Comparison of ENCODE assay signal across 8 cellular contexts in genomic region chr4:13627606-13628301, GRCh38. TPM values are rescaled to one million over a fixed set of nuclear protein-coding genes. Genes with fewer than 3 reads are reported as not detected.
DNase-seq lines count a peak whose midpoint lies in the region; TF ChIP-seq lines count a peak whose summit lies in the region.

BOD1L1 (minus strand) TSS chr4:13627725; CDS start chr4:13627587, 138 bp downstream.

- TF ChIP-seq CTCF in LNCAP (IDR thresholded peaks at IDR 0.05) (peak; percentile 47; the same call in 1 of the 2 replicates), foreskin fibroblast (IDR thresholded peaks at IDR 0.05; ENCODE audit: low read depth, low read length) (peak; percentile 56), neural crest cell (conservative IDR thresholded peaks at IDR 0.05) (peak; percentile 63)

- no peaks in the 10 kb centered on the region for H3K36me3 Mint-ChIP-seq in neural crest cell (ENCODE audit: low read depth)

- H3K4me1 ChIP-seq in stomach smooth muscle (ENCODE audit: control insufficient read depth, insufficient read depth, low read length) = peaks cover 12% of the 10 kb centered on the region

- no peaks in the 10 kb centered on the region for H3K9me3 Mint-ChIP-seq in neural crest cell

- DNase-seq in ELR (ENCODE audit: low read depth) (peak; percentile 89), GOT3 (lab: John Stamatoyannopoulos, UW) (peak; percentile 46), foreskin fibroblast (peak; percentile 89 to 96), neural crest cell (ENCODE audit: low read depth, low spot score) (peak; percentile 74)
- peak; percentile 71 for DNase-seq in activated effector memory CD4-positive, alpha-beta T cell treated with Interleukin-2 at 50 U/mL for 16 hours

- no peaks in the 10 kb centered on the region for H3K9me3 ChIP-seq in stomach smooth muscle (ENCODE audit: control insufficient read depth in 2 of 2, low read length in 2 of 2)

- H3K27ac ChIP-seq in stomach smooth muscle (ENCODE audit: low read length) = peak within 1 kb of the TSS; percentile 94

- H3K27me3 ChIP-seq in stomach smooth muscle (ENCODE audit: control insufficient read depth in 1 of 2, insufficient read depth in 2 of 2, low read length in 2 of 2) = no peaks in the 10 kb centered on the region

- H3K27me3 Mint-ChIP-seq in neural crest cell (ENCODE audit: low read depth) = no peaks in the 10 kb centered on the region

- H3K4me1 Mint-ChIP-seq in neural crest cell = peaks cover 28% of the 10 kb centered on the region

- H3K9ac ChIP-seq in stomach smooth muscle (ENCODE audit: low read length in 2 of 2) = peak within 1 kb of the TSS; percentile 97 to 99

- peak within 1 kb of the TSS; percentile 99 for H3K27ac Mint-ChIP-seq in neural crest cell (ENCODE audit: unreplicated experiment)

- H3K4me3 ChIP-seq in foreskin fibroblast (ENCODE audit: low read depth in 1 of 2, low read length in 2 of 2) (peak within 1 kb of the TSS; percentile 75 to 77), stomach smooth muscle (ENCODE audit: low read length in 2 of 2) (peak within 1 kb of the TSS; percentile 98 to 99)

- H3K4me3 Mint-ChIP-seq in neural crest cell = peak within 1 kb of the TSS; percentile 97

- TF ChIP-seq POLR2A in Raji (IDR thresholded peaks at IDR 0.05; ENCODE audit: insufficient read depth, low read depth, low read length) = peak; percentile 81

- no peaks in the 10 kb centered on the region for H3K36me3 ChIP-seq in stomach smooth muscle (ENCODE audit: control insufficient read depth in 2 of 2, insufficient read depth in 2 of 2, low read length in 2 of 2)

RNA-seq across cellular contexts. Expression of gene BOD1L1, which starts in this region (rescaled TPM):
- 27.9 and 31.9 TPM in 2 replicates for total RNA-seq in neural crest cell

Comparison
In these comparisons a context has a peak if more than half of its experiments do, and no peak if none do; other contexts are left out.
1. Peak in every context shown above with its lines: DNase-seq, H3K4me3 ChIP-seq and H3K27ac ChIP-seq.